Comparison of ENCODE assay signal across 1 cellular context in genomic region chr16:88005148-88005547, GRCh38.
TF ChIP-seq lines count a peak whose summit lies in the region.

No MANE protein-coding gene starts in this region.

TF ChIP-seq in H1, 55 proteins besides CTCF, POLR2A, EP300 and RAD21 (continued from another document):
- TF ChIP-seq HDAC2 (IDR thresholded peaks at IDR 0.05; ENCODE audit: borderline replicate concordance in 1 of 2, low read depth in 2 of 2, low read length in 2 of 2) (0 out of 4 replicates have a peak, but pooled peaks of 1 of the 2 experiments have one; percentile 31), SIN3A (conservative IDR thresholded peaks at IDR 0.05 in 1 of 2, IDR thresholded peaks at IDR 0.05 in 1 of 2; ENCODE audit: low read depth in 1 of 2, low read length in 2 of 2) (peak in 1 of 2 experiments; percentile 81; a peak in 2 of 4 replicates), MAX (IDR thresholded peaks at IDR 0.05) (0 out of 2 replicates have a peak, but pooled peaks have one; percentile 18)
